In genomic region chr1:151680812-151681211, GRCh38 we compare ENCODE assay signal across 1 cellular context.
TF ChIP-seq lines count a peak whose summit lies in the region.

No MANE protein-coding gene starts in this region.

TF ChIP-seq in GM12878, 131 proteins besides CTCF, POLR2A, EP300 and RAD21 (continued from another document):
- TF ChIP-seq SREBF1 (IDR thresholded peaks at IDR 0.05; ENCODE audit: low read length) (no peak), JUNB (IDR thresholded peaks at IDR 0.05) (no peak), SMARCA5 (IDR thresholded peaks at IDR 0.05) (no peak), PML (IDR thresholded peaks at IDR 0.05; ENCODE audit: low read length) (no peak), JUND (IDR thresholded peaks at IDR 0.05; ENCODE audit: low read depth, low read length) (no peak), MEF2A (IDR thresholded peaks at IDR 0.05; ENCODE audit: insufficient read depth, low read depth, low read length) (no peak), SMAD5 (IDR thresholded peaks at IDR 0.05; ENCODE audit: low read depth) (no peak), KDM1A (IDR thresholded peaks at IDR 0.05; ENCODE audit: borderline replicate concordance) (no peak), IRF4 (IDR thresholded peaks at IDR 0.05; ENCODE audit: low read depth, low read length) (no peak), MYC (IDR thresholded peaks at IDR 0.05; ENCODE audit: insufficient read depth, insufficient read length, insufficient replicate concordance, low read length, severe bottlenecking) (no peak), MAX (IDR thresholded peaks at IDR 0.05; ENCODE audit: low read depth, low read length) (no peak), ATF2 (IDR thresholded peaks at IDR 0.05; ENCODE audit: low read length) (no peak), ATF7 (IDR thresholded peaks at IDR 0.05; ENCODE audit: low read depth) (no peak), TBL1XR1 (IDR thresholded peaks at IDR 0.05; ENCODE audit: low read depth, low read length) (no peak), NR2C1 (IDR thresholded peaks at IDR 0.05) (no peak), CBX5 (IDR thresholded peaks at IDR 0.05; ENCODE audit: low read depth) (no peak), MTA3 (IDR thresholded peaks at IDR 0.05; ENCODE audit: borderline replicate concordance, low read length) (no peak)
